In the genomic region with DNA sequence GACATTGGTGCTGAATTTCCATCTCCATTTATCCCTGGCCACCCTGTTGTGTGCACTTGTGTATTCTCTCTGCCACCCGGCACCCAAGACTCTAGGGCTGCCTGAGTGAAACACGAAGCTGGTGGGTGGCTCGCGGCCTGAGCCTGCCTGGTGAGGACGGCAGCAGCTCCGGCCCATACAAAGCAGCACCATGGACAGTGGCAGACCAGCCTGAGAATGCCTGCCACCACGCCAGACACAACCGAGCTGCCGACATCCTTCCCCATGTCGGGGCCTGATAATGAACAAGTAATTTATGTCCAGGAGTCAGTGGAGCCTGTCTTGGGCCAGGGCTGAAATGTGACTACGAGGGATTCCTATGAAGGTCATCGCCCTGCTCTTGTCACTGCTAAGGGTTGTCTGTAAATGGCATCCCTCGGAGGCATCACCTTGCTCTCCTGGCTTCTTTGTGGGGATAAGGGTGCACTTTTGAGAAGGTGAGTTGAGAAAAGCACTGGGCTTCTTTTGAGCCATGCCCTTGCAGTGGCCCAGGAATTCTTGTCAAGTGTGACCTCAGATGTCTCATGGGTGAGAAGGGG, we compare ENCODE assay signal across 9 cellular contexts.
DNase-seq lines count a peak whose midpoint lies in the region; ATAC-seq, FAIRE-seq and TF ChIP-seq lines count a peak whose summit lies in the region.
"Had no signal": no experiment of that assay in that cellular context is flagged by ENCODE, and none has a peak within 500 bp of the region (broad histone marks: within the 10 kb centered on the region; RNA-seq: fewer than 3 reads in every experiment).

No MANE protein-coding gene starts in this region.

- H3K9me3 ChIP-seq in heart right ventricle, result no peaks in the 10 kb centered on the region

- intact Hi-C loops in natural killer cell (cut with micrococcal nuclease) (no loop called here), heart right ventricle (cut with DNase I) (no loop called here)

- H3K4me3 ChIP-seq in heart right ventricle, result no peak overlapping the region

- peaks cover 30 to 48% of the 10 kb centered on the region in 2 donors for H3K27me3 Mint-ChIP-seq in natural killer cell (ENCODE audit: low read depth in 2 of 2)
- H3K27me3 Mint-ChIP-seq in natural killer cell treated with Interleukin-12 subunit alpha and Interleukin-12 subunit beta and Interleukin-15 and Interleukin-18, amount 100 ng/mL, for 72 hours, result peaks cover 21 to 33% of the 10 kb centered on the region in 2 donors

- no peaks in the 10 kb centered on the region for H3K36me3 ChIP-seq in heart right ventricle

- H3K36me3 Mint-ChIP-seq in natural killer cell, result no peaks in the 10 kb centered on the region
- H3K36me3 Mint-ChIP-seq in natural killer cell treated with Interleukin-12 subunit alpha and Interleukin-12 subunit beta and Interleukin-15 and Interleukin-18, amount 100 ng/mL, for 72 hours, result no peaks in the 10 kb centered on the region

- H3K4me1 Mint-ChIP-seq in natural killer cell, result peaks cover 0 to 5% of the 10 kb centered on the region in 2 donors
- peaks cover 0 to 6% of the 10 kb centered on the region in 2 donors for H3K4me1 Mint-ChIP-seq in natural killer cell treated with Interleukin-12 subunit alpha and Interleukin-12 subunit beta and Interleukin-15 and Interleukin-18, amount 100 ng/mL, for 72 hours (ENCODE audit: low read depth in 2 of 2)

- WGBS in heart right ventricle, 2 donors, result 12 to 16% methylated on average over 13 of the region's 13 CpGs

- H3K27me3 ChIP-seq in heart right ventricle, result peaks cover 0 to 71% (median 48%) of the 10 kb centered on the region in 7 donors

- ATAC-seq in natural killer cell (peak in 2 of 3 donors; percentile 47 to 50), heart right ventricle (peak in 4 of 8 donors; percentile 42 to 64 (median 50)), GM18498 (IDR thresholded peaks at IDR 0.05; ENCODE audit: unreplicated experiment) (no peak), GM19351 (IDR thresholded peaks at IDR 0.05; ENCODE audit: unreplicated experiment) (no peak)
- ATAC-seq in natural killer cell treated with Interleukin-12 subunit alpha and Interleukin-12 subunit beta and Interleukin-15 and Interleukin-18, amount 100 ng/mL, for 72 hours, result no peak

- no peaks in the 10 kb centered on the region for H3K9me3 Mint-ChIP-seq in natural killer cell
- H3K9me3 Mint-ChIP-seq in natural killer cell treated with Interleukin-12 subunit alpha and Interleukin-12 subunit beta and Interleukin-15 and Interleukin-18, amount 100 ng/mL, for 72 hours, result no peaks in the 10 kb centered on the region

- FAIRE-seq in urothelium cell line (lab: Jason Lieb, UNC), result peak; percentile 96

- TF ChIP-seq CTCF in natural killer cell (IDR thresholded peaks at IDR 0.05) (no peak), heart right ventricle (IDR thresholded peaks at IDR 0.05) (no peak)

- H3K27ac Mint-ChIP-seq in natural killer cell, result no peak overlapping the region
- no peak overlapping the region for H3K27ac Mint-ChIP-seq in natural killer cell treated with Interleukin-12 subunit alpha and Interleukin-12 subunit beta and Interleukin-15 and Interleukin-18, amount 100 ng/mL, for 72 hours

- no peak overlapping the region for H3K4me3 Mint-ChIP-seq in natural killer cell
- no peak overlapping the region for H3K4me3 Mint-ChIP-seq in natural killer cell treated with Interleukin-12 subunit alpha and Interleukin-12 subunit beta and Interleukin-15 and Interleukin-18, amount 100 ng/mL, for 72 hours

- no peak overlapping the region for H3K27ac ChIP-seq in heart right ventricle

- H3K4me1 ChIP-seq in heart right ventricle, result no peaks in the 10 kb centered on the region

- no peak for DNase-seq in natural killer cell
- no peak for DNase-seq in natural killer cell treated with Interleukin-12 subunit alpha and Interleukin-12 subunit beta and Interleukin-15 and Interleukin-18, amount 100 ng/mL, for 72 hours (ENCODE audit: low spot score)
- peak; percentile 17 for DNase-seq in activated CD4-positive, alpha-beta T cell treated with anti-CD3 and anti-CD28 coated beads, Interleukin-2, amount 50 U/mL, for 1 hour
- DNase-seq in heart right ventricle, result peak; percentile 22 to 29
- DNase-seq in urothelium cell line (ENCODE audit: low spot score), result peak; percentile 83
- no peak for DNase-seq in NCI-H1105 treated with DMSO at 0.1 percent for 48 hours (lab: John Stamatoyannopoulos, UW)
- DNase-seq: Calu3 had no signal

Comparison
In these comparisons a context has a peak if more than half of its experiments do, and no peak if none do; other contexts are left out.
1. ATAC-seq: peak in natural killer cell (2 of 3); none in natural killer cell treated with Interleukin-12 subunit alpha and Interleukin-12 subunit beta and Interleukin-15 and Interleukin-18, amount 100 ng/mL, for 72 hours (0 of 2), GM18498 (single experiment) and GM19351 (single experiment).
2. DNase-seq: peak in activated CD4-positive, alpha-beta T cell treated with anti-CD3 and anti-CD28 coated beads, Interleukin-2, amount 50 U/mL, for 1 hour (single experiment), heart right ventricle (2 of 2) and urothelium cell line (single experiment); none in natural killer cell (single experiment), natural killer cell treated with Interleukin-12 subunit alpha and Interleukin-12 subunit beta and Interleukin-15 and Interleukin-18, amount 100 ng/mL, for 72 hours (single experiment) and NCI-H1105 treated with DMSO at 0.1 percent for 48 hours (single experiment).